Comparison of ENCODE assay signal across 27 cellular contexts in the genomic region with DNA sequence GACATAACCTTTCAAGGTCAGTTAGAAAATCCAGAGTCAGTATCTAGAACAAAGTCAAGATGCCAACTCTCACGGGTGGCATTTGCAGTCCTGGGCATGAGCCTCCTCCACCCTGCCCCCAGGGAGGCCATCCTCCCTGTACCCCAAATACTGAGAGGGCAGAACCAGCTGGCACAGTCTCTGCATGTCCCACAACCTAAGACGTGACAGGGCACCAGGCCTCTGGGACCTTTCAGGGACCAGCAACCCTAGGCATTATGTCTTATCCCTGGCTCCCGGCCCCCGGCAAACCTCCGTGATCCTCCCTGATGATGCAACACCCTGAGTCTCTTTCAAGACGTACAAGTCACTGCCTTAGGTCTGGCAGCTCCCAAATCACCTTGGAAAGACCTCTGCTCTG. TPM values are rescaled to one million over a fixed set of nuclear protein-coding genes. Genes with fewer than 3 reads are reported as not detected.
DNase-seq lines count a peak whose midpoint lies in the region; ATAC-seq, FAIRE-seq and TF ChIP-seq lines count a peak whose summit lies in the region.
"Had no signal": no experiment of that assay in that cellular context is flagged by ENCODE, and none has a peak within 500 bp of the region (broad histone marks: within the 10 kb centered on the region; RNA-seq: fewer than 3 reads in every experiment).

No MANE protein-coding gene starts in this region.

- no peaks in the 10 kb centered on the region for H4K20me1 ChIP-seq in HepG2 (ENCODE audit: insufficient read depth, low read length)

- no peaks in the 10 kb centered on the region for H3K36me3 ChIP-seq in HepG2 (replicated peaks in 1 of 2; ENCODE audit: control insufficient read depth in 1 of 2, insufficient read depth in 2 of 2, low read length in 2 of 2)
- H3K36me3 ChIP-seq in right lobe of liver, result no peaks in the 10 kb centered on the region
- H3K36me3 ChIP-seq in gastroesophageal sphincter, result no peaks in the 10 kb centered on the region
- no peaks in the 10 kb centered on the region for H3K36me3 ChIP-seq in WERI-Rb-1
- H3K36me3 ChIP-seq: esophagus squamous epithelium, HAP-1, SJCRH30 had no signal

- in situ Hi-C loops in HepG2 (cut with HindIII; ENCODE audit: extremely low pct_ligation_motif_present, low pct_unique_long_range_greater_than_20kb), result no loop called here

- H3K4me3 ChIP-seq in HepG2 (replicated peaks in 1 of 3; ENCODE audit: insufficient read depth in 1 of 3, low read depth in 2 of 3, low read length in 3 of 3) (no peak overlapping the region), right lobe of liver (no peak overlapping the region), gastroesophageal sphincter (no peak overlapping the region), WERI-Rb-1 (ENCODE audit: low read depth, low read length) (no peak overlapping the region)
- H3K4me3 ChIP-seq: esophagus squamous epithelium, HAP-1, mucosa of descending colon, SJCRH30 had no signal

- TF ChIP-seq EP300 in HepG2 (IDR thresholded peaks at IDR 0.05; ENCODE audit: low read depth in 2 of 2, low read length in 2 of 2) (no peak), HepG2 (CRISPR knock-in tag; IDR thresholded peaks at IDR 0.05; ENCODE audit: borderline replicate concordance) (no peak), gastroesophageal sphincter (IDR thresholded peaks at IDR 0.05) (no peak)

- no peak overlapping the region for H2AFZ ChIP-seq in HepG2 (ENCODE audit: low read length)

- FAIRE-seq in HepG2 (lab: Jason Lieb, UNC) (no peak), urothelium cell line (lab: Jason Lieb, UNC) (peak; percentile 46)
- FAIRE-seq: GM18507 had no signal

- peaks cover 50% of the 10 kb centered on the region for H3K4me1 ChIP-seq in HepG2 (ENCODE audit: insufficient read depth, low read length)
- H3K4me1 ChIP-seq in right lobe of liver, result no peaks in the 10 kb centered on the region
- peaks cover 0 to 18% (median 0%) of the 10 kb centered on the region in 3 donors for H3K4me1 ChIP-seq in gastroesophageal sphincter
- H3K4me1 ChIP-seq: esophagus squamous epithelium, HAP-1 had no signal

- TF ChIP-seq POLR2A in HepG2 (IDR thresholded peaks at IDR 0.05; ENCODE audit: insufficient read depth in 1 of 2, low read depth in 2 of 2, low read length in 2 of 2) (no peak), right lobe of liver (IDR thresholded peaks at IDR 0.05) (no peak), gastroesophageal sphincter (IDR thresholded peaks at IDR 0.05) (no peak)

- H3K27ac ChIP-seq in HepG2 (ENCODE audit: extremely low read length, insufficient read depth, low read length) (no peak overlapping the region), right lobe of liver (no peak overlapping the region), RWPE1 (peak overlapping the region; percentile 11; the same call in 1 of the 2 replicates), gastroesophageal sphincter (no peak overlapping the region), WERI-Rb-1 (no peak overlapping the region)
- H3K27ac ChIP-seq: esophagus squamous epithelium, KMS-11, SJCRH30 had no signal

- CTCF ChIA-PET in HepG2 (lab: Yijun Ruan, JAX; ENCODE audit: low intra/inter-chr PET ratio, low total read pairs), result no interaction called here
- CTCF ChIA-PET in RWPE1 (lab: Yijun Ruan, JAX), result interaction anchor here (0.6 kb wide), 1 partner anchor 39 kb away, joined by 3 read pairs; no protein-coding TSS in a partner anchor
- CTCF ChIA-PET in HEK293T (lab: Yijun Ruan, JAX), result no interaction called here

- POLR2A ChIA-PET in HepG2 (lab: Yijun Ruan, JAX), result no interaction called here
- POLR2A ChIA-PET in RWPE1 (lab: Yijun Ruan, JAX; ENCODE audit: low non-redundant PET), result no interaction called here
- POLR2A ChIA-PET in HEK293T (lab: Yijun Ruan, JAX), result no interaction called here

- no peaks in the 10 kb centered on the region for H3K79me2 ChIP-seq in HepG2 (ENCODE audit: insufficient read depth, low read length)

- no peak for ATAC-seq in HepG2
- ATAC-seq in right lobe of liver, result no peak
- peak; percentile 60 for ATAC-seq in gastroesophageal sphincter
- ATAC-seq: activated CD8-positive, alpha-beta memory T cell treated with anti-CD3 and anti-CD28 coated beads, Interleukin-2, amount 10 ng/mL, durations not matched to agents 7 days and 5 days; activated T-helper 17 cell treated with anti-CD3 and anti-CD28 coated beads, Interleukin-2, amount 50 U/mL, for 72 hours; mucosa of descending colon; T-cell had no signal

- BruUV-seq in HepG2 (replicated peaks; lab: Mats Ljungman, UMichigan), result no TSS peak

- DNase-seq in HepG2 (ENCODE audit: low spot score) (no peak), right lobe of liver (no peak), RWPE1 (ENCODE audit: low spot score) (no peak), urothelium cell line (ENCODE audit: low spot score) (no peak), WERI-Rb-1 (no peak), NCI-H2171 (lab: John Stamatoyannopoulos, UW) (no peak), HEK293T (ENCODE audit: extremely low spot score) (no peak)
- DNase-seq: ACHN; activated CD4-positive, alpha-beta T cell treated with anti-CD3 and anti-CD28 coated beads, Interleukin-2, amount 10 ng/mL, durations not matched to agents 7 days and 5 days; activated CD8-positive, alpha-beta memory T cell treated with anti-CD3 and anti-CD28 coated beads, Interleukin-2, amount 10 ng/mL, durations not matched to agents 7 days and 5 days; CD4-positive, CD25-positive, alpha-beta regulatory T cell; effector CD8-positive, alpha-beta T cell; esophagus squamous epithelium; mucosa of descending colon; NCI-H1048; NCI-H187 treated with DMSO at 0.1 percent for 48 hours; NCI-H774; nephron progenitor cell; SJCRH30; substantia nigra; T-cell had no signal

- H3K27me3 ChIP-seq in HepG2 (ENCODE audit: control insufficient read depth in 1 of 2, insufficient read depth in 2 of 2, low read length in 2 of 2) (peaks cover 0 to 9% of the 10 kb centered on the region in 2 experiments; a peak in 2 of 5 replicates), right lobe of liver (no peaks in the 10 kb centered on the region), gastroesophageal sphincter (no peaks in the 10 kb centered on the region), WERI-Rb-1 (ENCODE audit: insufficient read depth, low read depth, severe bottlenecking) (no peaks in the 10 kb centered on the region)
- H3K27me3 ChIP-seq: SJCRH30 had no signal

- no peak for TF ChIP-seq RAD21 in HepG2 (CRISPR knock-in tag; IDR thresholded peaks at IDR 0.05)

- no peak overlapping the region; the same call in 1 of the 2 replicates for H3K9ac ChIP-seq in HepG2 (ENCODE audit: insufficient read depth, low read depth, low read length)
- H3K9ac ChIP-seq: KMS-11 had no signal

- whole genome bisulfite sequencing in HepG2 (ENCODE audit: low lambda C conversion rate), result no CpG with 5 or more reads among the region's 6 CpGs
- 10% methylated on average over 2 of the region's 6 CpGs for WGBS in right lobe of liver (ENCODE audit: insufficient coverage, low coverage, low lambda C conversion rate, missing lambda C conversion rate)
- WGBS in gastroesophageal sphincter (ENCODE audit: low coverage in 1 of 2), 2 donors, result 80 to 100% methylated on average over 1 of the region's 6 CpGs

- no peak overlapping the region for H3K4me2 ChIP-seq in HepG2 (ENCODE audit: low read depth, low read length)
- H3K4me2 ChIP-seq: KMS-11 had no signal

- intact Hi-C loops in HepG2 (cut with micrococcal nuclease; ENCODE audit: unreplicated experiment), result no loop called here
- intact Hi-C loops in right lobe of liver (cut with DNase I), result no loop called here

- H3K9me3 ChIP-seq in HepG2 (ENCODE audit: low read length), result no peaks in the 10 kb centered on the region
- H3K9me3 ChIP-seq in right lobe of liver, result no peaks in the 10 kb centered on the region
- no peaks in the 10 kb centered on the region for H3K9me3 ChIP-seq in gastroesophageal sphincter
- no peaks in the 10 kb centered on the region for H3K9me3 ChIP-seq in WERI-Rb-1 (ENCODE audit: severe bottlenecking)
- H3K9me3 ChIP-seq: esophagus squamous epithelium, HAP-1, mucosa of descending colon, SJCRH30 had no signal

- TF ChIP-seq CTCF in HepG2 (CRISPR knock-in tag; IDR thresholded peaks at IDR 0.05) (no peak), right lobe of liver (IDR thresholded peaks at IDR 0.05) (no peak), RWPE1 (conservative IDR thresholded peaks at IDR 0.05; ENCODE audit: low read depth) (no peak), gastroesophageal sphincter (IDR thresholded peaks at IDR 0.05) (no peak), WERI-Rb-1 (IDR thresholded peaks at IDR 0.05; ENCODE audit: low read depth, low read length) (no peak)

RNA-seq across cellular contexts. Expression of gene MB, which starts 2.0 kb away (rescaled TPM):
- total RNA-seq in HepG2 (2016; rRNA removed; fragmentation: Illumina TruSeq; extraction: Trizol) (not detected in 2 replicates), right lobe of liver (10 to 100 TPM in 1 of 6 experiments, 1 to 10 TPM in 3, under 1 TPM in 2; 0.61 to 10.2 (median 1.3) TPM), gastroesophageal sphincter (10 to 100 TPM in 1 of 4 donors, 1 to 10 TPM in 2, not detected in 1; 1.0 to 12.9 (median 2.5) TPM)
- total RNA-seq in HepG2 (2016; cell fraction: cytosol; rRNA removed; fragmentation: Illumina TruSeq; extraction: Trizol; ENCODE audit: low read depth), result not detected in 2 replicates
- not detected in 2 replicates for total RNA-seq in HepG2 (2016; cell fraction: insoluble cytoplasmic fraction; rRNA removed; fragmentation: Illumina TruSeq; extraction: Trizol)
- not detected in 2 replicates for total RNA-seq in HepG2 (2016; cell fraction: membrane; rRNA removed; fragmentation: Illumina TruSeq; extraction: Trizol)
- not detected in 2 replicates for total RNA-seq in HepG2 (2016; cell fraction: nucleus; rRNA removed; fragmentation: Illumina TruSeq; extraction: Trizol)
- polyA plus RNA-seq in HepG2 (2011; rRNA removed), result 0.07 TPM in 2 replicates
- 0.09 and 0.13 TPM in 2 replicates for polyA plus RNA-seq in HepG2 (2011; cell fraction: cytosol; rRNA removed)
- not detected in 2 replicates for polyA plus RNA-seq in HepG2 (2011; cell fraction: nucleus; rRNA removed)
- polyA plus RNA-seq in HepG2 (2012), result not detected in 2 replicates
- polyA plus RNA-seq in HepG2 (2016; cell fraction: cytosol; fragmentation: Illumina TruSeq; extraction: Trizol; ENCODE audit: low read depth), result not detected in 2 replicates
- not detected in 2 replicates for polyA plus RNA-seq in HepG2 (2016; cell fraction: insoluble cytoplasmic fraction; fragmentation: Illumina TruSeq; extraction: Trizol; ENCODE audit: low read depth)
- not detected in 2 replicates for polyA plus RNA-seq in HepG2 (2016; cell fraction: membrane; fragmentation: Illumina TruSeq; extraction: Trizol; ENCODE audit: low read depth)
- not detected in 2 replicates for polyA plus RNA-seq in HepG2 (2016; cell fraction: nucleus; fragmentation: Illumina TruSeq; extraction: Trizol; ENCODE audit: insufficient read depth, low read depth)
- polyA minus RNA-seq in HepG2 (2011; rRNA and poly(A)+ RNA removed; ENCODE audit: low replicate concordance), result 4.6 TPM in 1 of 2 replicates, not detected in the other
- not detected in 2 replicates for polyA minus RNA-seq in HepG2 (2011; cell fraction: cytosol; rRNA and poly(A)+ RNA removed)
- not detected in 2 replicates for polyA minus RNA-seq in HepG2 (2011; cell fraction: nucleus; rRNA and poly(A)+ RNA removed)
- total RNA-seq: CD4-positive, CD25-positive, alpha-beta regulatory T cell; G401; T-cell had no signal
- polyA plus RNA-seq: CD4-positive, CD25-positive, alpha-beta regulatory T cell had no signal

RNA-seq across cellular contexts. Expression of gene APOL6, which starts 33.1 kb away (rescaled TPM):
- total RNA-seq in HepG2 (2016; rRNA removed; fragmentation: Illumina TruSeq; extraction: Trizol) (6.3 and 7.5 TPM in 2 replicates), right lobe of liver (10 to 100 TPM; 33.5 to 42.7 (median 39.6) TPM), gastroesophageal sphincter (10 to 100 TPM; 10.4 to 13.3 (median 10.9) TPM)
- total RNA-seq in HepG2 (2016; cell fraction: cytosol; rRNA removed; fragmentation: Illumina TruSeq; extraction: Trizol; ENCODE audit: low read depth), result 0.61 and 0.62 TPM in 2 replicates
- 6.6 and 6.9 TPM in 2 replicates for total RNA-seq in HepG2 (2016; cell fraction: insoluble cytoplasmic fraction; rRNA removed; fragmentation: Illumina TruSeq; extraction: Trizol)
- 2.7 and 3.1 TPM in 2 replicates for total RNA-seq in HepG2 (2016; cell fraction: membrane; rRNA removed; fragmentation: Illumina TruSeq; extraction: Trizol)
- total RNA-seq in HepG2 (2016; cell fraction: nucleus; rRNA removed; fragmentation: Illumina TruSeq; extraction: Trizol), result 6.9 and 7.7 TPM in 2 replicates
- polyA plus RNA-seq in HepG2 (2011; rRNA removed), result 5.2 and 6.5 TPM in 2 replicates
- polyA plus RNA-seq in HepG2 (2011; cell fraction: cytosol; rRNA removed), result 2.7 and 4.9 TPM in 2 replicates
- 2.8 and 4.1 TPM in 2 replicates for polyA plus RNA-seq in HepG2 (2011; cell fraction: nucleus; rRNA removed)
- polyA plus RNA-seq in HepG2 (2012), result 4.1 and 7.0 TPM in 2 replicates
- polyA plus RNA-seq in HepG2 (2016; cell fraction: cytosol; fragmentation: Illumina TruSeq; extraction: Trizol; ENCODE audit: low read depth), result 0.27 and 0.32 TPM in 2 replicates
- 3.0 and 3.1 TPM in 2 replicates for polyA plus RNA-seq in HepG2 (2016; cell fraction: insoluble cytoplasmic fraction; fragmentation: Illumina TruSeq; extraction: Trizol; ENCODE audit: low read depth)
- 0.72 and 0.91 TPM in 2 replicates for polyA plus RNA-seq in HepG2 (2016; cell fraction: membrane; fragmentation: Illumina TruSeq; extraction: Trizol; ENCODE audit: low read depth)
- 6.5 and 6.8 TPM in 2 replicates for polyA plus RNA-seq in HepG2 (2016; cell fraction: nucleus; fragmentation: Illumina TruSeq; extraction: Trizol; ENCODE audit: insufficient read depth, low read depth)
- 8.0 and 11.5 TPM in 2 replicates for polyA minus RNA-seq in HepG2 (2011; rRNA and poly(A)+ RNA removed; ENCODE audit: low replicate concordance)
- 13.2 and 18.0 TPM in 2 replicates for polyA minus RNA-seq in HepG2 (2011; cell fraction: cytosol; rRNA and poly(A)+ RNA removed)
- 10.8 and 21.6 TPM in 2 replicates for polyA minus RNA-seq in HepG2 (2011; cell fraction: nucleus; rRNA and poly(A)+ RNA removed)
